ENCODE assay signal across 21 cellular contexts in the genomic region with DNA sequence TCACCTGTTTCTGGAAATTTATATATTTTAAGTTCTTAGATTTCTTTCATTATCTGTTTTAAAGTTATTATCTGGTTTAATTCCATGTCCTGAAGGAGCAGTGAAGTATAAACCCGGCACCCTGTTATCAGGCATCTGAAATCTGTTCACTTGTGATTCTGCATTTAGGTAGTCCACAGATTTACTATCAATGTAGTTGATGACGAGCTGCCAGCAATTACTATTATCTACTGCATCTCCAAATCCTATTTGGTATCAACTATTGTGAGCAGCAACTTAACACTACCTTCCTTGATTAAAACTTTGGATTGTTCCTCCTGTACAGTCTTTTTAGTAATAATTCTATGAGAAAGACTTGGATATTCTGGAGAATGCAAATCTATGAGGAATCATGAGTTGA. TPM values are rescaled to one million over a fixed set of nuclear protein-coding genes. Genes with fewer than 3 reads are reported as not detected.
DNase-seq lines count a peak whose midpoint lies in the region; ATAC-seq and TF ChIP-seq lines count a peak whose summit lies in the region.
"Had no signal": no experiment of that assay in that cellular context is flagged by ENCODE, and none has a peak within 500 bp of the region (broad histone marks: within the 10 kb centered on the region; RNA-seq: fewer than 3 reads in every experiment).

No MANE protein-coding gene starts in this region.

- H3K27me3 ChIP-seq in mesendoderm (ENCODE audit: insufficient read depth, low read length, poor library complexity) (no peaks in the 10 kb centered on the region), trophoblast cell (ENCODE audit: insufficient read depth, low read length) (no peaks in the 10 kb centered on the region), ascending aorta (no peaks in the 10 kb centered on the region)

- H3K4me2 ChIP-seq in mesendoderm (ENCODE audit: low read length) (no peak overlapping the region), trophoblast cell (ENCODE audit: low read length) (no peak overlapping the region)

- H3K14ac ChIP-seq in trophoblast cell (ENCODE audit: low read length) = no peak overlapping the region

- H3K18ac ChIP-seq in mesendoderm (ENCODE audit: low read length) = no peak overlapping the region
- no peak overlapping the region for H3K18ac ChIP-seq in trophoblast cell (ENCODE audit: low read length)

- no peak overlapping the region for H4K12ac ChIP-seq in trophoblast cell (ENCODE audit: low read depth, low read length)

- no peak for DNase-seq in activated T-cell treated with anti-CD3 and anti-CD28 coated beads, Interleukin-2, amount 50 U/mL, for 72 hours
- no peak for DNase-seq in activated T-cell treated with anti-CD3 and anti-CD28 coated beads, Interleukin-2, amount 50 U/mL, for 4 hours
- DNase-seq in T-helper 17 cell = no peak
- DNase-seq in mesendoderm = peak; percentile 5
- peak; percentile 51 to 78 for DNase-seq in trophoblast cell
- no peak for DNase-seq in D341Med (ENCODE audit: low spot score)
- DNase-seq in chondrocyte (ENCODE audit: low spot score) = no peak
- DNase-seq in ascending aorta (ENCODE audit: low spot score in 2 of 2) = no peak
- DNase-seq: DMS53, GM23248, H9, HFFc6, KG1, MM.1S, NCI-H1694, NCI-H2029 treated with DMSO at 0.1 percent for 48 hours, NCI-H446 treated with DMSO at 0.1 percent for 48 hours, NCI-H526 treated with DMSO at 0.1 percent for 48 hours, SHP77 had no signal

- H3K27ac Mint-ChIP-seq in activated T-cell treated with anti-CD3 and anti-CD28 coated beads, Interleukin-2, amount 50 U/mL, for 72 hours = peak overlapping the region; percentile 20
- peak overlapping the region; percentile 90 for H3K27ac Mint-ChIP-seq in T-helper 17 cell
- H3K27ac Mint-ChIP-seq in chondrocyte (ENCODE audit: unreplicated experiment) = no peak overlapping the region

- H3K27ac ChIP-seq in mesendoderm (ENCODE audit: low read depth, low read length) (no peak overlapping the region), trophoblast cell (ENCODE audit: low read depth, low read length) (no peak overlapping the region), ascending aorta (no peak overlapping the region)
- H3K27ac ChIP-seq: 22Rv1, GM23248, RWPE1 had no signal

- no peaks in the 10 kb centered on the region for H3K79me2 ChIP-seq in mesendoderm (ENCODE audit: control insufficient read depth, insufficient read depth, low read length)
- H3K79me2 ChIP-seq in trophoblast cell (ENCODE audit: control insufficient read depth, insufficient read depth, low read length, poor library complexity) = no peaks in the 10 kb centered on the region

- peaks cover 58% of the 10 kb centered on the region for H3K4me1 Mint-ChIP-seq in activated T-cell treated with anti-CD3 and anti-CD28 coated beads, Interleukin-2, amount 50 U/mL, for 72 hours (ENCODE audit: low read depth)
- peaks cover 59% of the 10 kb centered on the region for H3K4me1 Mint-ChIP-seq in activated T-cell treated with anti-CD3 and anti-CD28 coated beads, Interleukin-2, amount 50 U/mL, for 4 hours (ENCODE audit: low read depth)
- H3K4me1 Mint-ChIP-seq in T-helper 17 cell (peaks cover 43% of the 10 kb centered on the region), chondrocyte (ENCODE audit: low read depth) (peaks cover 33% of the 10 kb centered on the region)

- H2BK12ac ChIP-seq in trophoblast cell (ENCODE audit: low read length) = no peak overlapping the region

- no peak overlapping the region for H4K5ac ChIP-seq in mesendoderm (ENCODE audit: low read length)

- H3K23ac ChIP-seq in mesendoderm (ENCODE audit: low read length) (no peak overlapping the region), trophoblast cell (ENCODE audit: low read length) (no peak overlapping the region)

- intact Hi-C loops in ascending aorta (cut with DNase I) = no loop called here

- H2AK5ac ChIP-seq in mesendoderm (ENCODE audit: low read length) (no peak overlapping the region), trophoblast cell (ENCODE audit: low read length) (no peak overlapping the region)

- no peak overlapping the region for H3K4ac ChIP-seq in mesendoderm (ENCODE audit: low read depth, low read length)
- H3K4ac ChIP-seq in trophoblast cell (ENCODE audit: low read depth, low read length) = no peak overlapping the region

- H2AFZ ChIP-seq in trophoblast cell (ENCODE audit: insufficient read depth, low read length, poor library complexity) = no peak overlapping the region
- H2AFZ ChIP-seq: GM23248 had no signal

- no peak overlapping the region for H3K56ac ChIP-seq in mesendoderm (ENCODE audit: low read length)

- peaks cover 6 to 18% of the 10 kb centered on the region in 2 donors for H3K36me3 Mint-ChIP-seq in activated T-cell treated with anti-CD3 and anti-CD28 coated beads, Interleukin-2, amount 50 U/mL, for 72 hours (ENCODE audit: insufficient read depth in 2 of 2)
- H3K36me3 Mint-ChIP-seq in activated T-cell treated with anti-CD3 and anti-CD28 coated beads, Interleukin-2, amount 50 U/mL, for 4 hours (ENCODE audit: insufficient read depth) = peaks cover 24% of the 10 kb centered on the region
- H3K36me3 Mint-ChIP-seq in T-helper 17 cell (ENCODE audit: low read depth) (peaks cover 14% of the 10 kb centered on the region), chondrocyte (ENCODE audit: low read depth) (peaks cover 11% of the 10 kb centered on the region)

- no peaks in the 10 kb centered on the region for H3K27me3 Mint-ChIP-seq in activated T-cell treated with anti-CD3 and anti-CD28 coated beads, Interleukin-2, amount 50 U/mL, for 72 hours (ENCODE audit: low read depth)
- no peaks in the 10 kb centered on the region for H3K27me3 Mint-ChIP-seq in activated T-cell treated with anti-CD3 and anti-CD28 coated beads, Interleukin-2, amount 50 U/mL, for 4 hours (ENCODE audit: low read depth)
- H3K27me3 Mint-ChIP-seq in T-helper 17 cell (no peaks in the 10 kb centered on the region), chondrocyte (ENCODE audit: low read depth) (no peaks in the 10 kb centered on the region)

- no CpG with 5 or more reads among the region's 2 CpGs for WGBS in mesendoderm (ENCODE audit: extremely low coverage, insufficient coverage, low lambda C conversion rate)
- no CpG with 5 or more reads among the region's 2 CpGs for WGBS in trophoblast cell (ENCODE audit: extremely low coverage, insufficient coverage, insufficient read length)

- no peaks in the 10 kb centered on the region for H3K9me3 Mint-ChIP-seq in activated T-cell treated with anti-CD3 and anti-CD28 coated beads, Interleukin-2, amount 50 U/mL, for 72 hours
- no peaks in the 10 kb centered on the region for H3K9me3 Mint-ChIP-seq in activated T-cell treated with anti-CD3 and anti-CD28 coated beads, Interleukin-2, amount 50 U/mL, for 4 hours
- no peaks in the 10 kb centered on the region for H3K9me3 Mint-ChIP-seq in chondrocyte (ENCODE audit: low read depth)
- H3K9me3 Mint-ChIP-seq: H9, HFFc6 had no signal

- peaks cover 3% of the 10 kb centered on the region for H3K4me1 ChIP-seq in mesendoderm (ENCODE audit: control insufficient read depth, low read depth, low read length)
- peaks cover 0 to 4% of the 10 kb centered on the region in 2 experiments for H3K4me1 ChIP-seq in trophoblast cell (ENCODE audit: control insufficient read depth in 1 of 2, insufficient read depth in 2 of 2, low read length in 2 of 2)
- H3K4me1 ChIP-seq in ascending aorta = no peaks in the 10 kb centered on the region

- H3K4me3 Mint-ChIP-seq in activated T-cell treated with anti-CD3 and anti-CD28 coated beads, Interleukin-2, amount 50 U/mL, for 72 hours = no peak overlapping the region
- no peak overlapping the region for H3K4me3 Mint-ChIP-seq in activated T-cell treated with anti-CD3 and anti-CD28 coated beads, Interleukin-2, amount 50 U/mL, for 4 hours
- H3K4me3 Mint-ChIP-seq in T-helper 17 cell (no peak overlapping the region), chondrocyte (ENCODE audit: unreplicated experiment) (no peak overlapping the region)
- H3K4me3 Mint-ChIP-seq: H9, HFFc6 had no signal

- H3K79me1 ChIP-seq in mesendoderm (ENCODE audit: low read length) (no peaks in the 10 kb centered on the region), trophoblast cell (ENCODE audit: low read length) (no peaks in the 10 kb centered on the region)

- no peaks in the 10 kb centered on the region for H3K36me3 ChIP-seq in mesendoderm (ENCODE audit: control insufficient read depth, insufficient read depth, low read length)
- H3K36me3 ChIP-seq in trophoblast cell (ENCODE audit: control insufficient read depth in 1 of 2, insufficient read depth in 2 of 2, low read length in 2 of 2) = no peaks in the 10 kb centered on the region
- H3K36me3 ChIP-seq in ascending aorta = peaks cover 0 to 6% of the 10 kb centered on the region in 2 donors

- H3K4me3 ChIP-seq in mesendoderm (ENCODE audit: low read length) (no peak overlapping the region), trophoblast cell (ENCODE audit: low read depth, low read length) (no peak overlapping the region), ascending aorta (no peak overlapping the region)
- H3K4me3 ChIP-seq: GM23248 had no signal

- H2BK5ac ChIP-seq in mesendoderm (ENCODE audit: low read length) = no peak overlapping the region
- no peak overlapping the region for H2BK5ac ChIP-seq in trophoblast cell (ENCODE audit: low read depth, low read length, poor library complexity)

- no peak overlapping the region for H4K91ac ChIP-seq in trophoblast cell (ENCODE audit: low read depth, low read length)

- no peak overlapping the region for H2BK120ac ChIP-seq in mesendoderm (ENCODE audit: low read depth, low read length)
- no peak overlapping the region for H2BK120ac ChIP-seq in trophoblast cell (ENCODE audit: insufficient read depth, low read length, poor library complexity)

- H4K8ac ChIP-seq in mesendoderm (ENCODE audit: low read depth, low read length) = no peak overlapping the region
- H4K8ac ChIP-seq in trophoblast cell (ENCODE audit: low read depth, low read length) = no peak overlapping the region

- H2BK15ac ChIP-seq in mesendoderm (replicated peaks; ENCODE audit: low read depth) = no peak overlapping the region

- no peak for ATAC-seq in activated T-cell treated with anti-CD3 and anti-CD28 coated beads, Interleukin-2, amount 50 U/mL, for 72 hours (replicated peaks in 1 of 2)
- ATAC-seq in activated T-cell treated with anti-CD3 and anti-CD28 coated beads, Interleukin-2, amount 50 U/mL, for 4 hours = no peak
- ATAC-seq in T-helper 17 cell = no peak

- no peak overlapping the region for H3K9ac ChIP-seq in mesendoderm (ENCODE audit: low read length)
- no peak overlapping the region for H3K9ac ChIP-seq in trophoblast cell (ENCODE audit: low read length)
- H3K9ac ChIP-seq: GM23248 had no signal

- H3K9me3 ChIP-seq in T-helper 17 cell (ENCODE audit: control insufficient read depth, low read length, poor library complexity, severe bottlenecking) (no peaks in the 10 kb centered on the region), trophoblast cell (ENCODE audit: insufficient read depth, low read depth, low read length) (no peaks in the 10 kb centered on the region), ascending aorta (no peaks in the 10 kb centered on the region)

- no peak for TF ChIP-seq CTCF in chondrocyte (IDR thresholded peaks at IDR 0.05)
- no peak for TF ChIP-seq CTCF in ascending aorta (IDR thresholded peaks at IDR 0.05)

RNA-seq across cellular contexts. Expression of a gene that starts 36.1 kb away (rescaled TPM):
- 10 to 100 TPM; 33.0 to 36.0 TPM for total RNA-seq in activated T-cell treated with anti-CD3 and anti-CD28 coated beads, Interleukin-2, amount 50 U/mL, for 72 hours
- 10 to 100 TPM; 29.2 to 29.9 (median 29.5) TPM for total RNA-seq in activated T-cell treated with anti-CD3 and anti-CD28 coated beads, Interleukin-2, amount 50 U/mL, for 4 hours
- total RNA-seq in T-helper 17 cell (10 to 100 TPM; 42.5 to 43.6 TPM), chondrocyte (27.0 to 42.3 TPM (median 31.1 TPM) in 3 replicates), ascending aorta (42.5 TPM)
- polyA plus RNA-seq in mesendoderm (2013, experiment 1 of 2) = 42.4 TPM
- polyA plus RNA-seq in mesendoderm (2013, experiment 2 of 2) = 42.3 TPM
- polyA plus RNA-seq in trophoblast cell (2013) = 21.0 and 21.3 TPM in 2 replicates

RNA-seq across cellular contexts. Expression of a gene that starts 36.7 kb away (rescaled TPM):
- 10 to 100 TPM; 66.5 to 83.7 TPM for total RNA-seq in activated T-cell treated with anti-CD3 and anti-CD28 coated beads, Interleukin-2, amount 50 U/mL, for 72 hours
- total RNA-seq in activated T-cell treated with anti-CD3 and anti-CD28 coated beads, Interleukin-2, amount 50 U/mL, for 4 hours = 10 to 100 TPM; 36.9 to 41.7 (median 41.6) TPM
- 10 to 100 TPM; 37.7 to 41.7 TPM for total RNA-seq in T-helper 17 cell
- 41.4 TPM for polyA plus RNA-seq in mesendoderm (2013, experiment 1 of 2)
- 40.6 TPM for polyA plus RNA-seq in mesendoderm (2013, experiment 2 of 2)
- polyA plus RNA-seq in trophoblast cell (2013) = 18.2 and 19.0 TPM in 2 replicates
- 30.5 to 44.2 TPM (median 37.4 TPM) in 3 replicates for total RNA-seq in chondrocyte
- 63.6 TPM for total RNA-seq in ascending aorta

Comparison
In these comparisons a context has a peak if more than half of its experiments do, and no peak if none do; other contexts are left out.
1. DNase-seq: peak in mesendoderm (single experiment) and trophoblast cell (2 of 2); none in activated T-cell treated with anti-CD3 and anti-CD28 coated beads, Interleukin-2, amount 50 U/mL, for 72 hours (0 of 2), activated T-cell treated with anti-CD3 and anti-CD28 coated beads, Interleukin-2, amount 50 U/mL, for 4 hours (single experiment), T-helper 17 cell (0 of 3), D341Med (single experiment), chondrocyte (single experiment) and ascending aorta (0 of 2).